ENCODE assay signal across 22 cellular contexts in the genomic region with DNA sequence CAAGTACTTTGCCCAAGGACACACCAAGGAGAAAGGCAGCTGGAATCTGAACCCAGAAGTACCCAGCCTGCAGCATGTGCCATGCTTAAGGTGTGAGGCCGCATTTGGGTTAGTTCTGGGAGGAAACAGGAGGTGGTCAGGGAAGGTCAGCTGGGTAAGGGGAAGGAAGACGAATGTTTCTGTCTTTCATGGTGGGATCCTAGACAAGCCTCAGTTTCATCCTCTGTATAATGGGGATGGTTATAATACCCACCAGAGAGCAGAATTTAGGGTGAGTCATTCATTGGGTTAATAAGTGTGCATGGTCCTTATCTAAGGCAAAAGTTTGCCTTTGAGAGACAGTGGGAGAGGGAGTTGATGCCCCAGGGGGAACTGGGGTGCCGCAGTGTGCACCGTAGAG. TPM values are rescaled to one million over a fixed set of nuclear protein-coding genes. Genes with fewer than 3 reads are reported as not detected.
DNase-seq lines count a peak whose midpoint lies in the region; ATAC-seq, FAIRE-seq and TF ChIP-seq lines count a peak whose summit lies in the region.
"Had no signal": no experiment of that assay in that cellular context is flagged by ENCODE, and none has a peak within 500 bp of the region (broad histone marks: within the 10 kb centered on the region; RNA-seq: fewer than 3 reads in every experiment).

No MANE protein-coding gene starts in this region.

- H4K20me1 ChIP-seq in BLaER1 (peaks cover 53% of the 10 kb centered on the region), H1 (replicated peaks in 1 of 2; ENCODE audit: control insufficient read depth in 1 of 2, insufficient read depth in 2 of 2, low read length in 2 of 2) (peaks cover 2 to 3% of the 10 kb centered on the region in 2 experiments)

- no peak overlapping the region for H3K4ac ChIP-seq in H1 (replicated peaks; ENCODE audit: insufficient read length, low read depth, low read length)

- WGBS in H1 (ENCODE audit: extremely low coverage in 1 of 2, insufficient coverage in 1 of 2, insufficient read length in 1 of 2, insufficient replicate concordance in 2 of 2, low coverage in 1 of 2, low lambda C conversion rate in 2 of 2, missing lambda C conversion rate in 1 of 2), 2 experiments, result 94% methylated on average over 4 of the region's 4 CpGs; no CpG with 5 or more reads in 1 of the 2 experiments
- 91 to 100% methylated on average over 3 to 4 of the region's 4 CpGs for WGBS in endodermal cell (ENCODE audit: insufficient coverage in 1 of 2, insufficient read length in 1 of 2), 2 experiments

- H3K18ac ChIP-seq in H1 (ENCODE audit: extremely low read depth, low read length), result no peak overlapping the region

- TF ChIP-seq EP300 in H1 (IDR thresholded peaks at IDR 0.05; ENCODE audit: borderline replicate concordance in 1 of 2, low read depth in 2 of 2, low read length in 2 of 2), result no peak

- H4K8ac ChIP-seq in H1 (ENCODE audit: extremely low read depth, insufficient read depth, low read length), result no peak overlapping the region

- peaks cover 28% of the 10 kb centered on the region for H3K27me3 ChIP-seq in BLaER1
- H3K27me3 ChIP-seq in H1 (replicated peaks in 1 of 4; ENCODE audit: control insufficient read depth in 3 of 4, extremely low read depth in 1 of 4, insufficient read depth in 3 of 4, low read length in 3 of 4), result no peaks in the 10 kb centered on the region
- H3K27me3 ChIP-seq in endodermal cell (ENCODE audit: control insufficient read depth, insufficient read depth, low read length, poor library complexity, severe bottlenecking), result peaks cover 8% of the 10 kb centered on the region

- no peak overlapping the region for H4K5ac ChIP-seq in H1 (ENCODE audit: insufficient read length, low read depth, low read length)

- DNase-seq in WTC11 (ENCODE audit: low spot score), result no peak
- no peak for DNase-seq in H1 (ENCODE audit: low read depth in 1 of 2, low spot score in 2 of 2)
- no peak for DNase-seq in nephron progenitor cell
- DNase-seq in C1 segment of cervical spinal cord (lab: John Stamatoyannopoulos, UW), result no peak
- no peak for DNase-seq in endodermal cell
- no peak for DNase-seq in activated CD4-positive, CD25-positive, alpha-beta regulatory T cell treated with anti-CD3 and anti-CD28 coated beads, Interleukin-2, amount 50 U/mL, for 72 hours
- DNase-seq: DND-41; GOT3; KBM-7; NCI-H1694 treated with DMSO at 0.1 percent for 48 hours; NCI-H510A; NCI-H748 treated with DMSO at 0.1 percent for 48 hours; NK-92 treated with Interleukin-12 subunit alpha and Interleukin-12 subunit beta, amount 100 ng/mL, for 24 hours had no signal

- H2AK5ac ChIP-seq in H1 (ENCODE audit: low read depth, low read length), result no peak overlapping the region

- CTCF ChIA-PET in WTC11 (lab: Charles Lee) (interaction anchor here (1.0 to 1.4 kb wide), 6 partner anchors 18 to 85 kb away, joined by 3 to 8 read pairs (median 4); no protein-coding TSS in a partner anchor), H1 (lab: Charles Lee; ENCODE audit: partially characterized antibody) (interaction anchor here (0.6 to 2.0 kb wide), 4 partner anchors 10 to 85 kb away, joined by 3 to 9 read pairs (median 3); no protein-coding TSS in a partner anchor)

- H3K4me1 Mint-ChIP-seq in WTC11 (peaks cover 22% of the 10 kb centered on the region), nephron progenitor cell (peaks cover 25% of the 10 kb centered on the region), endodermal cell (peaks cover 13% of the 10 kb centered on the region)

- no peak overlapping the region for H2BK20ac ChIP-seq in H1 (ENCODE audit: low read length)

- H3K56ac ChIP-seq in H1 (replicated peaks; ENCODE audit: insufficient read length, low read depth, low read length), result no peak overlapping the region

- H3K27ac ChIP-seq in BLaER1 (no peak overlapping the region), H1 (ENCODE audit: low read depth, low read length) (no peak overlapping the region), endodermal cell (ENCODE audit: low read depth, low read length) (no peak overlapping the region)
- H3K27ac ChIP-seq: C4-2B had no signal

- H2BK12ac ChIP-seq in H1 (ENCODE audit: low read depth, low read length), result 0 out of 2 replicates have a peak overlapping the region, but pooled peaks have one; percentile 50

- H3K79me1 ChIP-seq in H1 (ENCODE audit: low read depth, low read length), result peaks cover 7% of the 10 kb centered on the region; the same call in 1 of the 2 replicates

- H3K27ac Mint-ChIP-seq in WTC11, result peak overlapping the region; percentile 77
- no peak overlapping the region for H3K27ac Mint-ChIP-seq in nephron progenitor cell
- no peak overlapping the region for H3K27ac Mint-ChIP-seq in endodermal cell

- no peak overlapping the region for H2BK15ac ChIP-seq in H1 (ENCODE audit: low read length)

- H2BK120ac ChIP-seq in H1 (replicated peaks; ENCODE audit: low read depth, low read length), result no peak overlapping the region

- ATAC-seq in WTC11 (no peak), HG02642 (IDR thresholded peaks at IDR 0.05; ENCODE audit: poor library complexity, unreplicated experiment) (no peak)
- ATAC-seq: Right ventricle myocardium inferior had no signal

- H3K9ac ChIP-seq in BLaER1, result no peak overlapping the region
- no peak overlapping the region for H3K9ac ChIP-seq in H1 (replicated peaks in 1 of 4; ENCODE audit: extremely low read depth in 1 of 4, low read depth in 3 of 4, low read length in 3 of 4)
- no peak overlapping the region for H3K9ac ChIP-seq in endodermal cell (ENCODE audit: extremely low read depth, low read length, poor library complexity, severe bottlenecking)

- H3K27me3 Mint-ChIP-seq in WTC11 (ENCODE audit: low read depth) (peaks cover 6% of the 10 kb centered on the region; the same call in 1 of the 2 replicates), nephron progenitor cell (ENCODE audit: low read depth, poor library complexity) (peaks cover 35% of the 10 kb centered on the region), endodermal cell (ENCODE audit: insufficient read depth) (peaks cover 14% of the 10 kb centered on the region)

- FAIRE-seq in H1 (lab: Jason Lieb, UNC), result no peak
- FAIRE-seq: A204.1, RCC 7860 had no signal

- peaks cover 6% of the 10 kb centered on the region; the same call in 1 of the 2 replicates for H3K36me3 Mint-ChIP-seq in WTC11
- peaks cover 11% of the 10 kb centered on the region for H3K36me3 Mint-ChIP-seq in nephron progenitor cell (ENCODE audit: low read depth)
- peaks cover 9% of the 10 kb centered on the region for H3K36me3 Mint-ChIP-seq in endodermal cell (ENCODE audit: low read depth)

- H3K4me2 ChIP-seq in BLaER1 (peak overlapping the region; percentile 53), H1 (ENCODE audit: insufficient read depth in 1 of 2, low read depth in 2 of 2, low read length in 2 of 2) (peak overlapping the region in 1 of 2 experiments; percentile 97; a peak in 1 of 4 replicates)

- no peaks in the 10 kb centered on the region for H3K9me3 ChIP-seq in BLaER1
- no peaks in the 10 kb centered on the region for H3K9me3 ChIP-seq in H1 (ENCODE audit: insufficient read depth in 2 of 2, low read depth in 1 of 2, low read length in 1 of 2)
- no peaks in the 10 kb centered on the region for H3K9me3 ChIP-seq in endodermal cell (ENCODE audit: control insufficient read depth, low read length)

- no peak overlapping the region for H4K91ac ChIP-seq in H1 (replicated peaks; ENCODE audit: insufficient read length, low read length)

- peaks cover 0 to 9% of the 10 kb centered on the region in 2 experiments; a peak in 2 of 4 replicates for H3K79me2 ChIP-seq in H1 (ENCODE audit: control insufficient read depth in 1 of 2, insufficient read depth in 2 of 2, low read length in 2 of 2)

- H3K9me3 Mint-ChIP-seq in WTC11 (no peaks in the 10 kb centered on the region), nephron progenitor cell (no peaks in the 10 kb centered on the region), endodermal cell (no peaks in the 10 kb centered on the region)

- H3K14ac ChIP-seq in H1 (ENCODE audit: insufficient read length), result no peak overlapping the region

- H3K4me1 ChIP-seq in BLaER1 (peaks cover 40% of the 10 kb centered on the region), H1 (replicated peaks in 1 of 4; ENCODE audit: control insufficient read depth in 3 of 4, insufficient read depth in 4 of 4, low read length in 3 of 4) (peaks cover 3 to 10% (median 4%) of the 10 kb centered on the region in 4 experiments; a peak in 6 of 7 replicates), endodermal cell (ENCODE audit: control insufficient read depth, insufficient read depth, low read length) (no peaks in the 10 kb centered on the region)

- TF ChIP-seq RAD21 in H1 (IDR thresholded peaks at IDR 0.05 in 1 of 2, conservative IDR thresholded peaks at IDR 0.05 in 1 of 2; ENCODE audit: low read depth in 2 of 2, low read length in 2 of 2), result no peak

- H3K4me3 Mint-ChIP-seq in WTC11 (peak overlapping the region; percentile 85), nephron progenitor cell (peak overlapping the region; percentile 78), endodermal cell (no peak overlapping the region)

- H3K4me3 ChIP-seq in BLaER1 (no peak overlapping the region), H1 (ENCODE audit: extremely low read depth in 1 of 4, insufficient read depth in 2 of 4, low read depth in 3 of 4, low read length in 4 of 4) (no peak overlapping the region), endodermal cell (ENCODE audit: low read length) (no peak overlapping the region)

- POLR2A ChIA-PET in WTC11 (lab: Charles Lee), result no interaction called here
- POLR2A ChIA-PET in H1 (lab: Charles Lee; ENCODE audit: partially characterized antibody), result interaction anchor here (1.2 to 1.5 kb wide), 4 partner anchors 12 to 228 kb away, joined by 3 to 5 read pairs (median 3); a partner anchor contains a TSS

- TF ChIP-seq CTCF in WTC11 (IDR thresholded peaks at IDR 0.05) (no peak), H1 (IDR thresholded peaks at IDR 0.05; ENCODE audit: control extremely low read depth in 1 of 3, insufficient read depth in 1 of 3, low read depth in 1 of 3, low read length in 3 of 3) (no peak), nephron progenitor cell (IDR thresholded peaks at IDR 0.05) (no peak), endodermal cell (conservative IDR thresholded peaks at IDR 0.05) (no peak)

- no peak for TF ChIP-seq POLR2A in H1 (IDR thresholded peaks at IDR 0.05; ENCODE audit: control extremely low read depth in 1 of 2, low read depth in 2 of 2, low read length in 2 of 2)

- peaks cover 14% of the 10 kb centered on the region for H3K23me2 ChIP-seq in H1 (ENCODE audit: low read depth, low read length)

- H2BK5ac ChIP-seq in H1 (ENCODE audit: low read depth, low read length), result no peak overlapping the region

- H3K23ac ChIP-seq in H1 (ENCODE audit: insufficient read length), result no peak overlapping the region

- H3K36me3 ChIP-seq in BLaER1 (peaks cover 36% of the 10 kb centered on the region), H1 (ENCODE audit: control insufficient read depth in 2 of 4, insufficient read depth in 4 of 4, low read length in 3 of 4) (0 out of 8 replicates have a peak, but pooled peaks cover 0 to 6% (median 0%) of the 10 kb centered on the region in 4 experiments), endodermal cell (ENCODE audit: control insufficient read depth, insufficient read depth, low read length) (peaks cover 7% of the 10 kb centered on the region)

- H2AFZ ChIP-seq in H1 (ENCODE audit: low read length), result no peak overlapping the region

RNA-seq across cellular contexts. Expression of a gene that starts 3.6 kb away (rescaled TPM):
- total RNA-seq in WTC11 (2021) (25.2 to 33.7 TPM (median 26.6 TPM) in 3 replicates), endodermal cell (10 to 100 TPM; 23.2 to 23.6 TPM)
- 16.1 and 17.4 TPM in 2 replicates for total RNA-seq in H1 (2021; fragmentation: NEBNext Ultra II Directional; extraction: Animal tissue kit (Norgen Biotek cat#: 25700))
- 7.8 and 11.5 TPM in 2 replicates for polyA plus RNA-seq in H1 (2011; rRNA removed)
- polyA plus RNA-seq in H1 (2011; cell fraction: cytosol; rRNA removed), result 10.1 TPM
- 28.3 TPM for polyA plus RNA-seq in H1 (2011; cell fraction: nucleus; rRNA removed)
- 8.6 to 11.4 TPM (median 10.5 TPM) in 4 replicates for polyA plus RNA-seq in H1 (2012, experiment 1 of 2)
- 7.5 TPM for polyA plus RNA-seq in H1 (2012, experiment 2 of 2)
- polyA plus RNA-seq in H1 (2013, experiment 1 of 2), result 7.2 TPM
- polyA plus RNA-seq in H1 (2013, experiment 2 of 2), result 7.1 TPM
- polyA minus RNA-seq in H1 (2011; rRNA and poly(A)+ RNA removed), result 4.9 and 6.1 TPM in 2 replicates
- polyA minus RNA-seq in H1 (2011; cell fraction: cytosol; rRNA and poly(A)+ RNA removed), result 11.1 TPM
- 36.0 TPM for polyA minus RNA-seq in H1 (2011; cell fraction: nucleus; rRNA and poly(A)+ RNA removed)
- polyA plus RNA-seq in endodermal cell (2013, experiment 1 of 2), result 12.8 TPM
- polyA plus RNA-seq in endodermal cell (2013, experiment 2 of 2), result 9.6 TPM

RNA-seq across cellular contexts. Expression of a gene that starts 24.0 kb away (rescaled TPM):
- total RNA-seq in WTC11 (2021) (not detected in 3 replicates), endodermal cell (not detected)
- not detected in 2 replicates for total RNA-seq in H1 (2021; fragmentation: NEBNext Ultra II Directional; extraction: Animal tissue kit (Norgen Biotek cat#: 25700))
- polyA plus RNA-seq in H1 (2011; rRNA removed), result not detected in 2 replicates
- 0.17 TPM for polyA plus RNA-seq in H1 (2011; cell fraction: cytosol; rRNA removed)
- not detected for polyA plus RNA-seq in H1 (2011; cell fraction: nucleus; rRNA removed)
- 0.40 to 1.1 TPM (median 1.0 TPM) in 3 of 4 replicates, not detected in the other for polyA plus RNA-seq in H1 (2012, experiment 1 of 2)
- polyA plus RNA-seq in H1 (2012, experiment 2 of 2), result not detected
- polyA plus RNA-seq in H1 (2013, experiment 1 of 2), result not detected
- polyA plus RNA-seq in H1 (2013, experiment 2 of 2), result 0.07 TPM
- polyA minus RNA-seq in H1 (2011; rRNA and poly(A)+ RNA removed), result not detected in 2 replicates
- polyA minus RNA-seq in H1 (2011; cell fraction: cytosol; rRNA and poly(A)+ RNA removed), result not detected
- polyA minus RNA-seq in H1 (2011; cell fraction: nucleus; rRNA and poly(A)+ RNA removed), result not detected
- not detected for polyA plus RNA-seq in endodermal cell (2013, experiment 1 of 2)
- polyA plus RNA-seq in endodermal cell (2013, experiment 2 of 2), result not detected
- total RNA-seq: G401, OCI-LY7, SK-MEL-5 had no signal

RNA-seq across cellular contexts. Expression of a gene that starts 25.2 kb away (rescaled TPM):
- 11.3 to 15.6 TPM (median 15.4 TPM) in 3 replicates for total RNA-seq in WTC11 (2021)
- 22.7 and 24.6 TPM in 2 replicates for total RNA-seq in H1 (2021; fragmentation: NEBNext Ultra II Directional; extraction: Animal tissue kit (Norgen Biotek cat#: 25700))
- polyA plus RNA-seq in H1 (2011; rRNA removed), result 3.2 and 4.5 TPM in 2 replicates
- polyA plus RNA-seq in H1 (2011; cell fraction: cytosol; rRNA removed), result 2.7 TPM
- polyA plus RNA-seq in H1 (2011; cell fraction: nucleus; rRNA removed), result 4.4 TPM
- 11.1 to 12.7 TPM (median 11.8 TPM) in 4 replicates for polyA plus RNA-seq in H1 (2012, experiment 1 of 2)
- 10.4 TPM for polyA plus RNA-seq in H1 (2012, experiment 2 of 2)
- polyA plus RNA-seq in H1 (2013, experiment 1 of 2), result 8.0 TPM
- 7.7 TPM for polyA plus RNA-seq in H1 (2013, experiment 2 of 2)
- polyA minus RNA-seq in H1 (2011; rRNA and poly(A)+ RNA removed), result 6.2 and 7.1 TPM in 2 replicates
- 10.1 TPM for polyA minus RNA-seq in H1 (2011; cell fraction: cytosol; rRNA and poly(A)+ RNA removed)
- 4.7 TPM for polyA minus RNA-seq in H1 (2011; cell fraction: nucleus; rRNA and poly(A)+ RNA removed)
- total RNA-seq in endodermal cell, result under 1 TPM; 0.64 to 0.91 TPM
- 25.8 TPM for polyA plus RNA-seq in endodermal cell (2013, experiment 1 of 2)
- polyA plus RNA-seq in endodermal cell (2013, experiment 2 of 2), result 23.3 TPM
- total RNA-seq: G401 had no signal

RNA-seq across cellular contexts. Expression of a gene that starts 42.0 kb away (rescaled TPM):
- 0.20 to 0.37 TPM (median 0.34 TPM) in 3 replicates for total RNA-seq in WTC11 (2021)
- total RNA-seq in H1 (2021; fragmentation: NEBNext Ultra II Directional; extraction: Animal tissue kit (Norgen Biotek cat#: 25700)), result 0.11 TPM in 1 of 2 replicates, not detected in the other
- 0.05 TPM in 2 replicates for polyA plus RNA-seq in H1 (2011; rRNA removed)
- polyA plus RNA-seq in H1 (2011; cell fraction: cytosol; rRNA removed), result 0.34 TPM
- 0.54 TPM for polyA plus RNA-seq in H1 (2011; cell fraction: nucleus; rRNA removed)
- polyA plus RNA-seq in H1 (2012, experiment 1 of 2), result 0.28 to 0.57 TPM (median 0.37 TPM) in 4 replicates
- not detected for polyA plus RNA-seq in H1 (2012, experiment 2 of 2)
- polyA plus RNA-seq in H1 (2013, experiment 1 of 2), result 0.24 TPM
- 0.17 TPM for polyA plus RNA-seq in H1 (2013, experiment 2 of 2)
- polyA minus RNA-seq in H1 (2011; rRNA and poly(A)+ RNA removed), result 0.13 TPM in 1 of 2 replicates, not detected in the other
- not detected for polyA minus RNA-seq in H1 (2011; cell fraction: cytosol; rRNA and poly(A)+ RNA removed)
- 1.00 TPM for polyA minus RNA-seq in H1 (2011; cell fraction: nucleus; rRNA and poly(A)+ RNA removed)
- under 1 TPM; 0.33 to 0.60 TPM for total RNA-seq in endodermal cell
- 0.11 TPM for polyA plus RNA-seq in endodermal cell (2013, experiment 1 of 2)
- 0.33 TPM for polyA plus RNA-seq in endodermal cell (2013, experiment 2 of 2)
- total RNA-seq: G401, OCI-LY7, Right ventricle myocardium inferior had no signal
